In genomic region chr16:10886739-10887269, GRCh38 we compare ENCODE assay signal across 2 cellular contexts.
TF ChIP-seq lines count a peak whose summit lies in the region.

No MANE protein-coding gene starts in this region.

TF ChIP-seq in HepG2, 621 proteins besides CTCF, POLR2A, EP300 and RAD21:
- TF ChIP-seq ZNF768 (CRISPR knock-in tag; IDR thresholded peaks at IDR 0.05) (peak; percentile 79; the same call in 1 of the 2 replicates), ZNF782 (CRISPR knock-in tag; IDR thresholded peaks at IDR 0.05; ENCODE audit: borderline replicate concordance) (no peak), FOXA3 (CRISPR knock-in tag; IDR thresholded peaks at IDR 0.05) (no peak), ZMYM3 (CRISPR knock-in tag; IDR thresholded peaks at IDR 0.05) (peak; percentile 66), ZNF260 (CRISPR knock-in tag; IDR thresholded peaks at IDR 0.05; ENCODE audit: borderline replicate concordance, low read depth) (no peak)
TF ChIP-seq in HepG2: peak in this region for 2.

TF ChIP-seq in SK-N-SH treated with all-trans-retinoic acid at 6 μM for 48 hours, 23 proteins besides CTCF, POLR2A, EP300 and RAD21:
- TF ChIP-seq, protein P1, sequence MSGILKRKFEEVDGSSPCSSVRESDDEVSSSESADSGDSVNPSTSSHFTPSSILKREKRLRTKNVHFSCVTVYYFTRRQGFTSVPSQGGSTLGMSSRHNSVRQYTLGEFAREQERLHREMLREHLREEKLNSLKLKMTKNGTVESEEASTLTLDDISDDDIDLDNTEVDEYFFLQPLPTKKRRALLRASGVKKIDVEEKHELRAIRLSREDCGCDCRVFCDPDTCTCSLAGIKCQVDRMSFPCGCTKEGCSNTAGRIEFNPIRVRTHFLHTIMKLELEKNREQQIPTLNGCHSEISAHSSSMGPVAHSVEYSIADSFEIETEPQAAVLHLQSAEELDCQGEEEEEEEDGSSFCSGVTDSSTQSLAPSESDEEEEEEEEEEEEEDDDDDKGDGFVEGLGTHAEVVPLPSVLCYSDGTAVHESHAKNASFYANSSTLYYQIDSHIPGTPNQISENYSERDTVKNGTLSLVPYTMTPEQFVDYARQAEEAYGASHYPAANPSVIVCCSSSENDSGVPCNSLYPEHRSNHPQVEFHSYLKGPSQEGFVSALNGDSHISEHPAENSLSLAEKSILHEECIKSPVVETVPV (CRISPR knock-in tag; IDR thresholded peaks at IDR 0.05): no peak
- TF ChIP-seq, protein P2, sequence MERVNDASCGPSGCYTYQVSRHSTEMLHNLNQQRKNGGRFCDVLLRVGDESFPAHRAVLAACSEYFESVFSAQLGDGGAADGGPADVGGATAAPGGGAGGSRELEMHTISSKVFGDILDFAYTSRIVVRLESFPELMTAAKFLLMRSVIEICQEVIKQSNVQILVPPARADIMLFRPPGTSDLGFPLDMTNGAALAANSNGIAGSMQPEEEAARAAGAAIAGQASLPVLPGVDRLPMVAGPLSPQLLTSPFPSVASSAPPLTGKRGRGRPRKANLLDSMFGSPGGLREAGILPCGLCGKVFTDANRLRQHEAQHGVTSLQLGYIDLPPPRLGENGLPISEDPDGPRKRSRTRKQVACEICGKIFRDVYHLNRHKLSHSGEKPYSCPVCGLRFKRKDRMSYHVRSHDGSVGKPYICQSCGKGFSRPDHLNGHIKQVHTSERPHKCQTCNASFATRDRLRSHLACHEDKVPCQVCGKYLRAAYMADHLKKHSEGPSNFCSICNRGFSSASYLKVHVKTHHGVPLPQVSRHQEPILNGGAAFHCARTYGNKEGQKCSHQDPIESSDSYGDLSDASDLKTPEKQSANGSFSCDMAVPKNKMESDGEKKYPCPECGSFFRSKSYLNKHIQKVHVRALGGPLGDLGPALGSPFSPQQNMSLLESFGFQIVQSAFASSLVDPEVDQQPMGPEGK (CRISPR knock-in tag; IDR thresholded peaks at IDR 0.05; ENCODE audit: borderline replicate concordance): no peak
- no peak for TF ChIP-seq ZNF565 (CRISPR knock-in tag; conservative IDR thresholded peaks at IDR 0.05; ENCODE audit: low read depth)
- TF ChIP-seq ZFP30 (CRISPR knock-in tag; IDR thresholded peaks at IDR 0.05): no peak
- TF ChIP-seq PPARA (CRISPR knock-in tag; IDR thresholded peaks at IDR 0.05; ENCODE audit: borderline replicate concordance): no peak
- TF ChIP-seq ZNF8 (CRISPR knock-in tag; IDR thresholded peaks at IDR 0.05): no peak
- TF ChIP-seq TOX (CRISPR knock-in tag; IDR thresholded peaks at IDR 0.05; ENCODE audit: borderline replicate concordance): no peak
- no peak for TF ChIP-seq ESRRG (CRISPR knock-in tag; IDR thresholded peaks at IDR 0.05)
- no peak for TF ChIP-seq GLIS3 (CRISPR knock-in tag; IDR thresholded peaks at IDR 0.05)
- no peak for TF ChIP-seq TCF4 (CRISPR knock-in tag; IDR thresholded peaks at IDR 0.05; ENCODE audit: borderline replicate concordance)
- TF ChIP-seq OSR1 (CRISPR knock-in tag; IDR thresholded peaks at IDR 0.05): no peak
- no peak for TF ChIP-seq ZNF70 (CRISPR knock-in tag; IDR thresholded peaks at IDR 0.05)
- TF ChIP-seq ZC3H10 (CRISPR knock-in tag; IDR thresholded peaks at IDR 0.05): no peak
- no peak for TF ChIP-seq SNAI2 (CRISPR knock-in tag; IDR thresholded peaks at IDR 0.05)
- TF ChIP-seq, protein P3, sequence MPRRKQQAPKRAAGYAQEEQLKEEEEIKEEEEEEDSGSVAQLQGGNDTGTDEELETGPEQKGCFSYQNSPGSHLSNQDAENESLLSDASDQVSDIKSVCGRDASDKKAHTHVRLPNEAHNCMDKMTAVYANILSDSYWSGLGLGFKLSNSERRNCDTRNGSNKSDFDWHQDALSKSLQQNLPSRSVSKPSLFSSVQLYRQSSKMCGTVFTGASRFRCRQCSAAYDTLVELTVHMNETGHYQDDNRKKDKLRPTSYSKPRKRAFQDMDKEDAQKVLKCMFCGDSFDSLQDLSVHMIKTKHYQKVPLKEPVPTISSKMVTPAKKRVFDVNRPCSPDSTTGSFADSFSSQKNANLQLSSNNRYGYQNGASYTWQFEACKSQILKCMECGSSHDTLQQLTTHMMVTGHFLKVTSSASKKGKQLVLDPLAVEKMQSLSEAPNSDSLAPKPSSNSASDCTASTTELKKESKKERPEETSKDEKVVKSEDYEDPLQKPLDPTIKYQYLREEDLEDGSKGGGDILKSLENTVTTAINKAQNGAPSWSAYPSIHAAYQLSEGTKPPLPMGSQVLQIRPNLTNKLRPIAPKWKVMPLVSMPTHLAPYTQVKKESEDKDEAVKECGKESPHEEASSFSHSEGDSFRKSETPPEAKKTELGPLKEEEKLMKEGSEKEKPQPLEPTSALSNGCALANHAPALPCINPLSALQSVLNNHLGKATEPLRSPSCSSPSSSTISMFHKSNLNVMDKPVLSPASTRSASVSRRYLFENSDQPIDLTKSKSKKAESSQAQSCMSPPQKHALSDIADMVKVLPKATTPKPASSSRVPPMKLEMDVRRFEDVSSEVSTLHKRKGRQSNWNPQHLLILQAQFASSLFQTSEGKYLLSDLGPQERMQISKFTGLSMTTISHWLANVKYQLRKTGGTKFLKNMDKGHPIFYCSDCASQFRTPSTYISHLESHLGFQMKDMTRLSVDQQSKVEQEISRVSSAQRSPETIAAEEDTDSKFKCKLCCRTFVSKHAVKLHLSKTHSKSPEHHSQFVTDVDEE (CRISPR knock-in tag; IDR thresholded peaks at IDR 0.05): no peak
- TF ChIP-seq BACH2 (CRISPR knock-in tag; IDR thresholded peaks at IDR 0.05; ENCODE audit: borderline replicate concordance): no peak
- TF ChIP-seq RARB (CRISPR knock-in tag; IDR thresholded peaks at IDR 0.05): no peak
- TF ChIP-seq, protein P4, sequence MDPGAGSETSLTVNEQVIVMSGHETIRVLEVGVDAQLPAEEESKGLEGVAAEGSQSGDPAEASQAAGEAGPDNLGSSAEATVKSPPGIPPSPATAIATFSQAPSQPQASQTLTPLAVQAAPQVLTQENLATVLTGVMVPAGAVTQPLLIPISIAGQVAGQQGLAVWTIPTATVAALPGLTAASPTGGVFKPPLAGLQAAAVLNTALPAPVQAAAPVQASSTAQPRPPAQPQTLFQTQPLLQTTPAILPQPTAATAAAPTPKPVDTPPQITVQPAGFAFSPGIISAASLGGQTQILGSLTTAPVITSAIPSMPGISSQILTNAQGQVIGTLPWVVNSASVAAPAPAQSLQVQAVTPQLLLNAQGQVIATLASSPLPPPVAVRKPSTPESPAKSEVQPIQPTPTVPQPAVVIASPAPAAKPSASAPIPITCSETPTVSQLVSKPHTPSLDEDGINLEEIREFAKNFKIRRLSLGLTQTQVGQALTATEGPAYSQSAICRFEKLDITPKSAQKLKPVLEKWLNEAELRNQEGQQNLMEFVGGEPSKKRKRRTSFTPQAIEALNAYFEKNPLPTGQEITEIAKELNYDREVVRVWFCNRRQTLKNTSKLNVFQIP (CRISPR knock-in tag; IDR thresholded peaks at IDR 0.05; ENCODE audit: borderline replicate concordance, low read depth): no peak
- TF ChIP-seq ISL1 (CRISPR knock-in tag; IDR thresholded peaks at IDR 0.05): no peak
- no peak for TF ChIP-seq CSDC2 (CRISPR knock-in tag; IDR thresholded peaks at IDR 0.05)
TF ChIP-seq in SK-N-SH treated with all-trans-retinoic acid at 6 μM for 48 hours: peak in this region for 0.
